In genomic region chr15:41494190-41494921, GRCh38 we compare ENCODE assay signal across 8 cellular contexts. TPM values are rescaled to one million over a fixed set of nuclear protein-coding genes. Genes with fewer than 3 reads are reported as not detected.
DNase-seq lines count a peak whose midpoint lies in the region; ATAC-seq and TF ChIP-seq lines count a peak whose summit lies in the region.

No MANE protein-coding gene starts in this region.

- DNase-seq in NCI-H2081 (lab: John Stamatoyannopoulos, UW), result peak; percentile 23 to 42
- DNase-seq in NCI-H2081 treated with DMSO at 0.1 percent for 48 hours (lab: John Stamatoyannopoulos, UW), result no peak
- peak; percentile 20 for DNase-seq in NCI-H526 treated with DMSO at 0.1 percent for 48 hours (lab: John Stamatoyannopoulos, UW)
- peak in 1 of 2 donors; percentile 87 for DNase-seq in left lung
- DNase-seq in cortex of kidney (lab: John Stamatoyannopoulos, UW), result no peak

- H3K9me3 ChIP-seq in left lung, result no peaks in the 10 kb centered on the region

- TF ChIP-seq CTCF in left lung (IDR thresholded peaks at IDR 0.05), result no peak

- peak overlapping the region; percentile 67 to 69 for H3K4me3 ChIP-seq in left lung

- peaks cover 52% of the 10 kb centered on the region for H3K27me3 Mint-ChIP-seq in stimulated activated naive CD8-positive, alpha-beta T cell treated with anti-CD3 and anti-CD28 coated beads, Interleukin-15, Interleukin-2, amounts not matched to agents 100 ng/mL and 50 ng/mL, for 24 hours

- peaks cover 4% of the 10 kb centered on the region for H3K36me3 Mint-ChIP-seq in stimulated activated naive CD8-positive, alpha-beta T cell treated with anti-CD3 and anti-CD28 coated beads, Interleukin-15, Interleukin-2, amounts not matched to agents 100 ng/mL and 50 ng/mL, for 24 hours (ENCODE audit: low read depth)

- peaks cover 4% of the 10 kb centered on the region for H3K9me3 Mint-ChIP-seq in stimulated activated naive CD8-positive, alpha-beta T cell treated with anti-CD3 and anti-CD28 coated beads, Interleukin-15, Interleukin-2, amounts not matched to agents 100 ng/mL and 50 ng/mL, for 24 hours

- intact Hi-C loops in left lung (cut with DNase I), result no loop called here

- H3K27ac ChIP-seq in angular gyrus (ENCODE audit: low read depth, low read length) (peak overlapping the region; percentile 15), left lung (no peak overlapping the region)

- no peaks in the 10 kb centered on the region for H3K36me3 ChIP-seq in left lung

- H3K27me3 ChIP-seq in left lung, result peaks cover 22 to 89% of the 10 kb centered on the region in 2 donors

- H3K4me1 Mint-ChIP-seq in stimulated activated naive CD8-positive, alpha-beta T cell treated with anti-CD3 and anti-CD28 coated beads, Interleukin-15, Interleukin-2, amounts not matched to agents 100 ng/mL and 50 ng/mL, for 24 hours (ENCODE audit: low read depth), result peaks cover 36% of the 10 kb centered on the region

- peak overlapping the region; percentile 62 for H3K4me3 Mint-ChIP-seq in stimulated activated naive CD8-positive, alpha-beta T cell treated with anti-CD3 and anti-CD28 coated beads, Interleukin-15, Interleukin-2, amounts not matched to agents 100 ng/mL and 50 ng/mL, for 24 hours

- ATAC-seq in HG02623 (IDR thresholded peaks at IDR 0.05; ENCODE audit: unreplicated experiment) (peak; percentile 5), left lung (no peak)

- H3K4me1 ChIP-seq in left lung, result peaks cover 25 to 40% of the 10 kb centered on the region in 2 donors

- H3K27ac Mint-ChIP-seq in stimulated activated naive CD8-positive, alpha-beta T cell treated with anti-CD3 and anti-CD28 coated beads, Interleukin-15, Interleukin-2, amounts not matched to agents 100 ng/mL and 50 ng/mL, for 24 hours, result no peak overlapping the region

RNA-seq across cellular contexts. Expression of gene ITPKA, which starts 0.7 kb away (rescaled TPM):
- total RNA-seq in left lung, result 1 to 10 TPM in 1 of 2 donors, under 1 TPM in 1; 0.47 to 1.7 TPM

RNA-seq across cellular contexts. Expression of gene LTK, which starts 19.3 kb away (rescaled TPM):
- total RNA-seq in left lung, result 1 to 10 TPM; 1.6 to 1.8 TPM

RNA-seq across cellular contexts. Expression of gene RPAP1, which starts 49.7 kb away (rescaled TPM):
- total RNA-seq in left lung, result 10 to 100 TPM; 30.4 to 32.8 TPM

Comparison
In these comparisons a context has a peak if more than half of its experiments do, and no peak if none do; other contexts are left out.
1. DNase-seq: peak in NCI-H2081 (2 of 2) and NCI-H526 treated with DMSO at 0.1 percent for 48 hours (single experiment); none in NCI-H2081 treated with DMSO at 0.1 percent for 48 hours (single experiment) and cortex of kidney (single experiment).